In the genomic region with DNA sequence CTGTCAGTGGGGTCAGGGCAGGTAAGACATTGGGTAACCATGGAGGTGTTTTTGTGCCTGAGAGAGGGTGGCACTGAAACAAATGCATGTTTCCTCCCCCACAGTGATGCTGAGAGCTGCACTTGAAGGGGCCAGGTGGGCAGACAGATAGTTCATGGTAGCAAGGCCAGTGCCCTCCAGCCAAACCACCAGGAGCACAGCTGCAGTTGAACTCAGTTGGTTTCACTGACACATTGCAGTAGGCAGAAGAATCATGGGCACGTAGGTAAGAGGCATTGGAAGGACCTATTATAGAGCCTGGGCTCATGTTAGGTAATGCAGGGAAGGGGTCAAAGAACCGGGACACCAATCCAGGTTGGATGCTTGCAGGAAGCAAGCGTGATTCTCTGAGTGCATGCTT, we compare ENCODE assay signal across 18 cellular contexts.
DNase-seq lines count a peak whose midpoint lies in the region; ATAC-seq, FAIRE-seq and TF ChIP-seq lines count a peak whose summit lies in the region.
"Had no signal": no experiment of that assay in that cellular context is flagged by ENCODE, and none has a peak within 500 bp of the region (broad histone marks: within the 10 kb centered on the region; RNA-seq: fewer than 3 reads in every experiment).

No MANE protein-coding gene starts in this region.

- no peaks in the 10 kb centered on the region for H3K9me3 ChIP-seq in IMR-90 (ENCODE audit: control insufficient read depth, insufficient read depth, low read length)
- no peaks in the 10 kb centered on the region for H3K9me3 ChIP-seq in vagina
- H3K9me3 ChIP-seq: BLaER1 treated with 17β-estradiol and CSF1 and Interleukin-3, amounts not matched to agents 10 nM and 100 nM had no signal

- WGBS in IMR-90 (ENCODE audit: extremely low coverage in 2 of 2, insufficient read length in 1 of 2), 2 experiments: 78% methylated on average over 1 of the region's 3 CpGs; no CpG with 5 or more reads in 1 of the 2 experiments

- no peak overlapping the region for H3K18ac ChIP-seq in IMR-90 (ENCODE audit: low read depth, low read length)

- H3K9me1 ChIP-seq in IMR-90 (ENCODE audit: insufficient read depth, low read length): peaks cover 8% of the 10 kb centered on the region

- no peaks in the 10 kb centered on the region for H3K79me1 ChIP-seq in IMR-90 (ENCODE audit: low read depth in 1 of 2, low read length in 2 of 2)

- POLR2A ChIA-PET in IMR-90 (lab: Charles Lee; ENCODE audit: unreplicated experiment): interaction anchor here (0.7 kb wide), 1 partner anchor 9 kb away, joined by 3 read pairs; no protein-coding TSS in a partner anchor

- H3K4me2 ChIP-seq in IMR-90 (ENCODE audit: low read depth, low read length): no peak overlapping the region
- H3K4me2 ChIP-seq: BLaER1 treated with 17β-estradiol and CSF1 and Interleukin-3, amounts not matched to agents 10 nM and 100 nM had no signal

- no peak overlapping the region for H2AFZ ChIP-seq in IMR-90 (replicated peaks; ENCODE audit: low read length, poor library complexity)

- no peak overlapping the region for H3K9ac ChIP-seq in IMR-90 (ENCODE audit: low read depth, low read length)
- H3K9ac ChIP-seq: BLaER1 treated with 17β-estradiol and CSF1 and Interleukin-3, amounts not matched to agents 10 nM and 100 nM had no signal

- H2BK5ac ChIP-seq in IMR-90 (ENCODE audit: low read depth, low read length, poor library complexity, severe bottlenecking): no peak overlapping the region

- no peak overlapping the region for H3K56ac ChIP-seq in IMR-90 (ENCODE audit: extremely low read depth, insufficient read depth, low read length)

- no peak overlapping the region for H2AK9ac ChIP-seq in IMR-90 (replicated peaks; ENCODE audit: low read depth, low read length, poor library complexity)

- 0 out of 3 replicates have a peak overlapping the region, but pooled peaks have one; percentile 17 for H2BK15ac ChIP-seq in IMR-90 (ENCODE audit: low read depth, low read length)

- H2AK5ac ChIP-seq in IMR-90 (ENCODE audit: low read depth, low read length): peak overlapping the region; percentile 78

- intact Hi-C loops in IMR-90 (cut with micrococcal nuclease): no loop called here
- intact Hi-C loops in vagina (cut with DNase I): no loop called here
- intact Hi-C loops in sciatic nerve (cut with DNase I): no loop called here

- in situ Hi-C loops in IMR-90 (cut with MboI; ENCODE audit: low sequenced_read_pairs): no loop called here

- no peaks in the 10 kb centered on the region for H3K36me3 ChIP-seq in IMR-90 (ENCODE audit: control insufficient read depth, insufficient read depth, low read length)
- H3K36me3 ChIP-seq in bronchial epithelial cell (ENCODE audit: control insufficient read depth, insufficient read depth, low read length): no peaks in the 10 kb centered on the region
- no peaks in the 10 kb centered on the region for H3K36me3 ChIP-seq in vagina
- H3K36me3 ChIP-seq: BLaER1 treated with 17β-estradiol and CSF1 and Interleukin-3, amounts not matched to agents 10 nM and 100 nM had no signal

- TF ChIP-seq CTCF in IMR-90 (conservative IDR thresholded peaks at IDR 0.05; ENCODE audit: low read depth, low read length) (no peak), bronchial epithelial cell (IDR thresholded peaks at IDR 0.05; ENCODE audit: insufficient read depth, low read length, severe bottlenecking) (no peak), vagina (IDR thresholded peaks at IDR 0.05) (no peak)

- H3K27me3 ChIP-seq in IMR-90 (ENCODE audit: control insufficient read depth, insufficient read depth, low read length) (no peaks in the 10 kb centered on the region), bronchial epithelial cell (ENCODE audit: control insufficient read depth, insufficient read depth, low read length) (no peaks in the 10 kb centered on the region), vagina (no peaks in the 10 kb centered on the region)
- H3K27me3 ChIP-seq: BLaER1 treated with 17β-estradiol and CSF1 and Interleukin-3, amounts not matched to agents 10 nM and 100 nM had no signal

- dilution Hi-C loops in IMR-90 (cut with HindIII; ENCODE audit: low sequenced_read_pairs, unreplicated experiment): no loop called here

- H2BK20ac ChIP-seq in IMR-90 (ENCODE audit: low read depth, low read length): no peak overlapping the region

- H2BK120ac ChIP-seq in IMR-90 (ENCODE audit: low read depth, low read length): peak overlapping the region; percentile 62

- H3K27ac ChIP-seq in IMR-90 (ENCODE audit: insufficient read depth, low read length): no peak overlapping the region
- H3K27ac ChIP-seq in vagina: no peak overlapping the region
- H3K27ac ChIP-seq: BLaER1 treated with 17β-estradiol and CSF1 and Interleukin-3, amounts not matched to agents 10 nM and 100 nM had no signal

- H3K4me3 ChIP-seq in IMR-90 (ENCODE audit: insufficient read depth, low read depth, low read length) (no peak overlapping the region), bronchial epithelial cell (ENCODE audit: low read depth, low read length) (no peak overlapping the region), vagina (no peak overlapping the region)
- H3K4me3 ChIP-seq: BLaER1 treated with 17β-estradiol and CSF1 and Interleukin-3, amounts not matched to agents 10 nM and 100 nM; GM12878 had no signal

- no peak for ATAC-seq in IMR-90 (ENCODE audit: low read depth)
- no peak for ATAC-seq in sciatic nerve
- ATAC-seq in GM19035 (IDR thresholded peaks at IDR 0.05; ENCODE audit: unreplicated experiment): no peak
- ATAC-seq: CD8-positive, alpha-beta T cell; GM12878; HCT116; HepG2 had no signal

- H3K4ac ChIP-seq in IMR-90 (ENCODE audit: low read depth, low read length): peak overlapping the region; percentile 14; the same call in 1 of the 2 replicates

- H3K23ac ChIP-seq in IMR-90 (ENCODE audit: low read depth, low read length): no peak overlapping the region

- H3K14ac ChIP-seq in IMR-90 (replicated peaks; ENCODE audit: low read depth, low read length): no peak overlapping the region; the same call in 1 of the 2 replicates

- no peak overlapping the region for H4K91ac ChIP-seq in IMR-90 (ENCODE audit: insufficient read depth, low read depth, low read length)

- FAIRE-seq in bronchial epithelial cell (lab: Jason Lieb, UNC): peak; percentile 13
- FAIRE-seq: GM12878, GM19239, H54, HepG2 had no signal

- TF ChIP-seq POLR2A in IMR-90 (IDR thresholded peaks at IDR 0.05; ENCODE audit: low read depth, low read length): no peak
- no peak for TF ChIP-seq POLR2A in vagina (IDR thresholded peaks at IDR 0.05)

- no peak overlapping the region for H4K8ac ChIP-seq in IMR-90 (ENCODE audit: low read depth in 2 of 2, low read length in 2 of 2)

- TF ChIP-seq RAD21 in IMR-90 (IDR thresholded peaks at IDR 0.05; ENCODE audit: low read length): no peak

- no peak overlapping the region for H4K5ac ChIP-seq in IMR-90 (ENCODE audit: low read depth, low read length)

- DNase-seq in IMR-90 (no peak), bronchial epithelial cell (ENCODE audit: low read depth) (no peak), islet precursor cell (peak; percentile 28), vagina (ENCODE audit: extremely low spot score in 2 of 2) (peak; percentile 12 to 67), sciatic nerve (ENCODE audit: low spot score) (no peak), HPDE6-E6E7 (ENCODE audit: extremely low spot score) (no peak)
- DNase-seq: Calu3; CD8-positive, alpha-beta T cell; DND-41; EL; HFFc6 had no signal

- no TSS peak for BruUV-seq in IMR-90 (replicated peaks; lab: Mats Ljungman, UMichigan)

- no peaks in the 10 kb centered on the region for H4K20me1 ChIP-seq in IMR-90 (ENCODE audit: insufficient read depth, low read length)
- H4K20me1 ChIP-seq: BLaER1 treated with 17β-estradiol and CSF1 and Interleukin-3, amounts not matched to agents 10 nM and 100 nM had no signal

- H3K4me1 ChIP-seq in IMR-90 (ENCODE audit: control insufficient read depth, insufficient read depth, low read length) (peaks cover 13% of the 10 kb centered on the region), vagina (no peaks in the 10 kb centered on the region)

- CTCF ChIA-PET in IMR-90 (lab: Yijun Ruan, JAX): no interaction called here

TF ChIP-seq in IMR-90, 13 proteins besides CTCF, POLR2A, EP300 and RAD21:
- no peak for TF ChIP-seq NFE2L2 (IDR thresholded peaks at IDR 0.05; ENCODE audit: low read depth, low read length)
- TF ChIP-seq RFX5 (IDR thresholded peaks at IDR 0.05; ENCODE audit: low read depth, low read length): no peak
- TF ChIP-seq SMC3 (IDR thresholded peaks at IDR 0.05; ENCODE audit: low read depth, low read length): no peak
- no peak for TF ChIP-seq FOS (IDR thresholded peaks at IDR 0.05; ENCODE audit: low read depth, low read length)
- no peak for TF ChIP-seq CEBPB (IDR thresholded peaks at IDR 0.05; ENCODE audit: low read depth, low read length)
- no peak for TF ChIP-seq ELK1 (IDR thresholded peaks at IDR 0.05; ENCODE audit: borderline replicate concordance, low read depth, low read length)
- no peak for TF ChIP-seq MAFK (IDR thresholded peaks at IDR 0.05; ENCODE audit: low read depth, low read length)
- no peak for TF ChIP-seq MXI1 (IDR thresholded peaks at IDR 0.05; ENCODE audit: borderline replicate concordance, low read depth, low read length)
- no peak for TF ChIP-seq RCOR1 (IDR thresholded peaks at IDR 0.05; ENCODE audit: insufficient replicate concordance, low read length)
- no peak for TF ChIP-seq CHD1 (IDR thresholded peaks at IDR 0.05; ENCODE audit: low read depth, low read length)
- TF ChIP-seq BHLHE40 (IDR thresholded peaks at IDR 0.05; ENCODE audit: low read depth, low read length): no peak
- TF ChIP-seq, protein P1, sequence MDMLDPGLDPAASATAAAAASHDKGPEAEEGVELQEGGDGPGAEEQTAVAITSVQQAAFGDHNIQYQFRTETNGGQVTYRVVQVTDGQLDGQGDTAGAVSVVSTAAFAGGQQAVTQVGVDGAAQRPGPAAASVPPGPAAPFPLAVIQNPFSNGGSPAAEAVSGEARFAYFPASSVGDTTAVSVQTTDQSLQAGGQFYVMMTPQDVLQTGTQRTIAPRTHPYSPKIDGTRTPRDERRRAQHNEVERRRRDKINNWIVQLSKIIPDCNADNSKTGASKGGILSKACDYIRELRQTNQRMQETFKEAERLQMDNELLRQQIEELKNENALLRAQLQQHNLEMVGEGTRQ (IDR thresholded peaks at IDR 0.05; ENCODE audit: low read depth, low read length): no peak
- TF ChIP-seq MAZ (IDR thresholded peaks at IDR 0.05; ENCODE audit: borderline replicate concordance, low read depth, low read length): no peak

Comparison
In these comparisons a context has a peak if more than half of its experiments do, and no peak if none do; other contexts are left out.
1. DNase-seq: peak in islet precursor cell (single experiment) and vagina (2 of 2); none in IMR-90 (single experiment), bronchial epithelial cell (single experiment), sciatic nerve (single experiment) and HPDE6-E6E7 (single experiment).